21 cellular contexts compared by ENCODE assay signal in genomic region chr5:43352916-43353315, GRCh38. TPM values are rescaled to one million over a fixed set of nuclear protein-coding genes. Genes with fewer than 3 reads are reported as not detected.
DNase-seq lines count a peak whose midpoint lies in the region; ATAC-seq, FAIRE-seq and TF ChIP-seq lines count a peak whose summit lies in the region.
"Had no signal": no experiment of that assay in that cellular context is flagged by ENCODE, and none has a peak within 500 bp of the region (broad histone marks: within the 10 kb centered on the region; RNA-seq: fewer than 3 reads in every experiment).

No MANE protein-coding gene starts in this region.

- no peak for TF ChIP-seq RAD21 in HepG2 (CRISPR knock-in tag; IDR thresholded peaks at IDR 0.05)

- no peaks in the 10 kb centered on the region for H3K79me2 ChIP-seq in HepG2 (ENCODE audit: insufficient read depth, low read length)

- no peak overlapping the region for H2AFZ ChIP-seq in HepG2 (ENCODE audit: low read length)
- H2AFZ ChIP-seq: GM23338 had no signal

- H3K9me3 ChIP-seq in HepG2 (ENCODE audit: low read length) = no peaks in the 10 kb centered on the region
- H3K9me3 ChIP-seq in right lobe of liver = no peaks in the 10 kb centered on the region
- no peaks in the 10 kb centered on the region for H3K9me3 ChIP-seq in CD4-positive, alpha-beta T cell (ENCODE audit: control insufficient read depth, low read length)
- H3K9me3 ChIP-seq: HAP-1 had no signal

- no peak overlapping the region for H3K27ac ChIP-seq in HepG2 (ENCODE audit: extremely low read length, insufficient read depth, low read length)
- no peak overlapping the region for H3K27ac ChIP-seq in right lobe of liver
- H3K27ac ChIP-seq in CD4-positive, alpha-beta T cell (ENCODE audit: low read depth, low read length) = no peak overlapping the region
- H3K27ac ChIP-seq: 22Rv1 had no signal

- no peaks in the 10 kb centered on the region for H3K4me1 Mint-ChIP-seq in CD4-positive, alpha-beta T cell (ENCODE audit: low read depth)
- H3K4me1 Mint-ChIP-seq: GM23338 had no signal

- no peaks in the 10 kb centered on the region for H3K9me3 Mint-ChIP-seq in CD4-positive, alpha-beta T cell
- H3K9me3 Mint-ChIP-seq: CD8-positive, alpha-beta T cell; GM23338; HFFc6 had no signal

- H3K4me3 ChIP-seq in HepG2 (replicated peaks in 1 of 3; ENCODE audit: insufficient read depth in 1 of 3, low read depth in 2 of 3, low read length in 3 of 3) (no peak overlapping the region), right lobe of liver (no peak overlapping the region)
- H3K4me3 ChIP-seq: GM23338, HAP-1 had no signal

- POLR2A ChIA-PET in HepG2 (lab: Yijun Ruan, JAX) = no interaction called here
- POLR2A ChIA-PET in CD4-positive, alpha-beta T cell (lab: Charles Lee) = no interaction called here

- H3K9ac ChIP-seq in HepG2 (ENCODE audit: insufficient read depth, low read depth, low read length) = no peak overlapping the region

- TF ChIP-seq CTCF in HepG2 (CRISPR knock-in tag; IDR thresholded peaks at IDR 0.05) (no peak), right lobe of liver (IDR thresholded peaks at IDR 0.05) (no peak)
- no peak for TF ChIP-seq CTCF in CD4-positive, alpha-beta T cell (IDR thresholded peaks at IDR 0.05)

- H3K36me3 ChIP-seq in HepG2 (replicated peaks in 1 of 2; ENCODE audit: control insufficient read depth in 1 of 2, insufficient read depth in 2 of 2, low read length in 2 of 2) (no peaks in the 10 kb centered on the region), right lobe of liver (no peaks in the 10 kb centered on the region)
- H3K36me3 ChIP-seq: HAP-1 had no signal

- ATAC-seq in HepG2 (no peak), right lobe of liver (no peak), esophagus mucosa (peak; percentile 63), HG02588 (IDR thresholded peaks at IDR 0.05; ENCODE audit: unreplicated experiment) (no peak)
- ATAC-seq in CD4-positive, alpha-beta T cell (ENCODE audit: poor library complexity) = no peak
- ATAC-seq: CD8-positive, alpha-beta T cell; GM23338 had no signal

- BruUV-seq in HepG2 (replicated peaks; lab: Mats Ljungman, UMichigan) = no TSS peak

- H3K27me3 Mint-ChIP-seq in CD4-positive, alpha-beta T cell = no peaks in the 10 kb centered on the region

- H3K36me3 Mint-ChIP-seq in CD4-positive, alpha-beta T cell (ENCODE audit: low read depth) = no peaks in the 10 kb centered on the region
- H3K36me3 Mint-ChIP-seq: CD8-positive, alpha-beta T cell had no signal

- 0 out of 5 replicates have a peak, but pooled peaks cover 0 to 9% of the 10 kb centered on the region in 2 experiments for H3K27me3 ChIP-seq in HepG2 (ENCODE audit: control insufficient read depth in 1 of 2, insufficient read depth in 2 of 2, low read length in 2 of 2)
- H3K27me3 ChIP-seq in right lobe of liver = no peaks in the 10 kb centered on the region
- H3K27me3 ChIP-seq in CD4-positive, alpha-beta T cell (ENCODE audit: control insufficient read depth, insufficient read depth, low read length) = no peaks in the 10 kb centered on the region

- intact Hi-C loops in HepG2 (cut with micrococcal nuclease; ENCODE audit: unreplicated experiment) = no loop called here
- intact Hi-C loops in right lobe of liver (cut with DNase I) = no loop called here
- intact Hi-C loops in CD4-positive, alpha-beta T cell (cut with DNase I, micrococcal nuclease) = no loop called here

- no peak overlapping the region for H3K4me3 Mint-ChIP-seq in CD4-positive, alpha-beta T cell
- H3K4me3 Mint-ChIP-seq: CD8-positive, alpha-beta T cell; GM23338; HFFc6 had no signal

- WGBS in HepG2 (ENCODE audit: low lambda C conversion rate) = 72% methylated on average over 2 of the region's 2 CpGs
- 72% methylated on average over 2 of the region's 2 CpGs for WGBS in right lobe of liver (ENCODE audit: insufficient coverage, low coverage, low lambda C conversion rate, missing lambda C conversion rate)

- no peak for DNase-seq in HepG2 (ENCODE audit: low spot score)
- DNase-seq in right lobe of liver = no peak
- peak; percentile 20 for DNase-seq in SW480 (ENCODE audit: low spot score)
- DNase-seq in CD4-positive, alpha-beta T cell = no peak
- DNase-seq: C1 segment of cervical spinal cord; CD8-positive, alpha-beta T cell; DMS 273 treated with DMSO at 0.1 percent for 48 hours; DMS79; EL; GF-D8; HFFc6 had no signal

- H3K4me2 ChIP-seq in HepG2 (ENCODE audit: low read depth, low read length) = no peak overlapping the region
- H3K4me2 ChIP-seq: GM23338 had no signal

- no peak overlapping the region for H3K27ac Mint-ChIP-seq in CD4-positive, alpha-beta T cell
- H3K27ac Mint-ChIP-seq: CD8-positive, alpha-beta T cell; GM23338; HFFc6 had no signal

- TF ChIP-seq POLR2A in HepG2 (IDR thresholded peaks at IDR 0.05; ENCODE audit: insufficient read depth in 1 of 2, low read depth in 2 of 2, low read length in 2 of 2) = no peak
- TF ChIP-seq POLR2A in right lobe of liver (IDR thresholded peaks at IDR 0.05) = no peak

- TF ChIP-seq EP300 in HepG2 (IDR thresholded peaks at IDR 0.05; ENCODE audit: low read depth in 2 of 2, low read length in 2 of 2) (no peak), HepG2 (CRISPR knock-in tag; IDR thresholded peaks at IDR 0.05; ENCODE audit: borderline replicate concordance) (no peak)

- CTCF ChIA-PET in HepG2 (lab: Yijun Ruan, JAX; ENCODE audit: low intra/inter-chr PET ratio, low total read pairs) = no interaction called here
- CTCF ChIA-PET in CD4-positive, alpha-beta T cell (lab: Charles Lee) = no interaction called here

- no peak for FAIRE-seq in HepG2 (lab: Jason Lieb, UNC)
- FAIRE-seq: A204.1, D721Med, GM12891, GM18507, H54 had no signal

- H3K4me1 ChIP-seq in HepG2 (ENCODE audit: insufficient read depth, low read length) (peaks cover 28% of the 10 kb centered on the region), right lobe of liver (peaks cover 0 to 7% (median 3%) of the 10 kb centered on the region in 4 donors)
- H3K4me1 ChIP-seq: HAP-1 had no signal

- in situ Hi-C loops in HepG2 (cut with HindIII; ENCODE audit: extremely low pct_ligation_motif_present, low pct_unique_long_range_greater_than_20kb) = no loop called here

- H4K20me1 ChIP-seq in HepG2 (ENCODE audit: insufficient read depth, low read length) = no peaks in the 10 kb centered on the region

TF ChIP-seq in HepG2, 621 proteins besides CTCF, POLR2A, EP300 and RAD21 (continues in another document):
- TF ChIP-seq MAFF (IDR thresholded peaks at IDR 0.05; ENCODE audit: low read depth, low read length) (peak; percentile 94), MAFK (conservative IDR thresholded peaks at IDR 0.05 in 1 of 2, IDR thresholded peaks at IDR 0.05 in 1 of 2; ENCODE audit: low read length in 2 of 2) (peak; percentile 93 to 96)

RNA-seq across cellular contexts. Expression of gene HMGCS1, which starts 39.7 kb away (rescaled TPM):
- total RNA-seq in HepG2 (2016; rRNA removed; fragmentation: Illumina TruSeq; extraction: Trizol) = 318 and 569 TPM in 2 replicates
- 102 and 103 TPM in 2 replicates for total RNA-seq in HepG2 (2016; cell fraction: cytosol; rRNA removed; fragmentation: Illumina TruSeq; extraction: Trizol; ENCODE audit: low read depth)
- total RNA-seq in HepG2 (2016; cell fraction: insoluble cytoplasmic fraction; rRNA removed; fragmentation: Illumina TruSeq; extraction: Trizol) = 324 and 538 TPM in 2 replicates
- total RNA-seq in HepG2 (2016; cell fraction: membrane; rRNA removed; fragmentation: Illumina TruSeq; extraction: Trizol) = 88.2 and 99.0 TPM in 2 replicates
- 264 and 285 TPM in 2 replicates for total RNA-seq in HepG2 (2016; cell fraction: nucleus; rRNA removed; fragmentation: Illumina TruSeq; extraction: Trizol)
- polyA plus RNA-seq in HepG2 (2011; rRNA removed) = 56.8 and 102 TPM in 2 replicates
- polyA plus RNA-seq in HepG2 (2011; cell fraction: cytosol; rRNA removed) = 18.1 and 55.8 TPM in 2 replicates
- 66.5 and 148 TPM in 2 replicates for polyA plus RNA-seq in HepG2 (2011; cell fraction: nucleus; rRNA removed)
- 234 and 245 TPM in 2 replicates for polyA plus RNA-seq in HepG2 (2012)
- polyA plus RNA-seq in HepG2 (2016; cell fraction: cytosol; fragmentation: Illumina TruSeq; extraction: Trizol; ENCODE audit: low read depth) = 9.1 and 11.3 TPM in 2 replicates
- polyA plus RNA-seq in HepG2 (2016; cell fraction: insoluble cytoplasmic fraction; fragmentation: Illumina TruSeq; extraction: Trizol; ENCODE audit: low read depth) = 406 and 419 TPM in 2 replicates
- polyA plus RNA-seq in HepG2 (2016; cell fraction: membrane; fragmentation: Illumina TruSeq; extraction: Trizol; ENCODE audit: low read depth) = 30.9 and 36.1 TPM in 2 replicates
- polyA plus RNA-seq in HepG2 (2016; cell fraction: nucleus; fragmentation: Illumina TruSeq; extraction: Trizol; ENCODE audit: insufficient read depth, low read depth) = 378 and 389 TPM in 2 replicates
- 22.2 and 53.8 TPM in 2 replicates for polyA minus RNA-seq in HepG2 (2011; rRNA and poly(A)+ RNA removed; ENCODE audit: low replicate concordance)
- 57.9 and 117 TPM in 2 replicates for polyA minus RNA-seq in HepG2 (2011; cell fraction: cytosol; rRNA and poly(A)+ RNA removed)
- polyA minus RNA-seq in HepG2 (2011; cell fraction: nucleus; rRNA and poly(A)+ RNA removed) = 197 and 349 TPM in 2 replicates
- total RNA-seq in right lobe of liver = 100 to 1,000 TPM in 2 of 6 experiments, 10 to 100 TPM in 4; 27.9 to 341 (median 62.0) TPM
- 307 TPM for total RNA-seq in esophagus mucosa
- 10 to 100 TPM; 43.3 to 52.7 TPM for total RNA-seq in CD4-positive, alpha-beta T cell

RNA-seq across cellular contexts. Expression of gene CCL28, which starts 59.3 kb away (rescaled TPM):
- total RNA-seq in HepG2 (2016; rRNA removed; fragmentation: Illumina TruSeq; extraction: Trizol) (not detected in 2 replicates), right lobe of liver (1 to 10 TPM in 5 of 6 experiments, under 1 TPM in 1; 1.00 to 2.3 (median 1.3) TPM), esophagus mucosa (7.0 TPM)
- total RNA-seq in HepG2 (2016; cell fraction: cytosol; rRNA removed; fragmentation: Illumina TruSeq; extraction: Trizol; ENCODE audit: low read depth) = not detected in 2 replicates
- total RNA-seq in HepG2 (2016; cell fraction: insoluble cytoplasmic fraction; rRNA removed; fragmentation: Illumina TruSeq; extraction: Trizol) = not detected in 2 replicates
- total RNA-seq in HepG2 (2016; cell fraction: membrane; rRNA removed; fragmentation: Illumina TruSeq; extraction: Trizol) = 0.07 TPM in 1 of 2 replicates, not detected in the other
- total RNA-seq in HepG2 (2016; cell fraction: nucleus; rRNA removed; fragmentation: Illumina TruSeq; extraction: Trizol) = not detected in 2 replicates
- polyA plus RNA-seq in HepG2 (2011; rRNA removed) = 0.03 and 0.08 TPM in 2 replicates
- polyA plus RNA-seq in HepG2 (2011; cell fraction: cytosol; rRNA removed) = 0.03 TPM in 1 of 2 replicates, not detected in the other
- not detected in 2 replicates for polyA plus RNA-seq in HepG2 (2011; cell fraction: nucleus; rRNA removed)
- polyA plus RNA-seq in HepG2 (2012) = not detected in 2 replicates
- polyA plus RNA-seq in HepG2 (2016; cell fraction: cytosol; fragmentation: Illumina TruSeq; extraction: Trizol; ENCODE audit: low read depth) = not detected in 2 replicates
- polyA plus RNA-seq in HepG2 (2016; cell fraction: insoluble cytoplasmic fraction; fragmentation: Illumina TruSeq; extraction: Trizol; ENCODE audit: low read depth) = not detected in 2 replicates
- polyA plus RNA-seq in HepG2 (2016; cell fraction: membrane; fragmentation: Illumina TruSeq; extraction: Trizol; ENCODE audit: low read depth) = not detected in 2 replicates
- polyA plus RNA-seq in HepG2 (2016; cell fraction: nucleus; fragmentation: Illumina TruSeq; extraction: Trizol; ENCODE audit: insufficient read depth, low read depth) = not detected in 2 replicates
- polyA minus RNA-seq in HepG2 (2011; rRNA and poly(A)+ RNA removed; ENCODE audit: low replicate concordance) = 0.30 TPM in 1 of 2 replicates, not detected in the other
- polyA minus RNA-seq in HepG2 (2011; cell fraction: cytosol; rRNA and poly(A)+ RNA removed) = not detected in 2 replicates
- not detected in 2 replicates for polyA minus RNA-seq in HepG2 (2011; cell fraction: nucleus; rRNA and poly(A)+ RNA removed)
- total RNA-seq in CD4-positive, alpha-beta T cell = 10 to 100 TPM; 20.6 to 20.9 TPM
